In the genomic region with DNA sequence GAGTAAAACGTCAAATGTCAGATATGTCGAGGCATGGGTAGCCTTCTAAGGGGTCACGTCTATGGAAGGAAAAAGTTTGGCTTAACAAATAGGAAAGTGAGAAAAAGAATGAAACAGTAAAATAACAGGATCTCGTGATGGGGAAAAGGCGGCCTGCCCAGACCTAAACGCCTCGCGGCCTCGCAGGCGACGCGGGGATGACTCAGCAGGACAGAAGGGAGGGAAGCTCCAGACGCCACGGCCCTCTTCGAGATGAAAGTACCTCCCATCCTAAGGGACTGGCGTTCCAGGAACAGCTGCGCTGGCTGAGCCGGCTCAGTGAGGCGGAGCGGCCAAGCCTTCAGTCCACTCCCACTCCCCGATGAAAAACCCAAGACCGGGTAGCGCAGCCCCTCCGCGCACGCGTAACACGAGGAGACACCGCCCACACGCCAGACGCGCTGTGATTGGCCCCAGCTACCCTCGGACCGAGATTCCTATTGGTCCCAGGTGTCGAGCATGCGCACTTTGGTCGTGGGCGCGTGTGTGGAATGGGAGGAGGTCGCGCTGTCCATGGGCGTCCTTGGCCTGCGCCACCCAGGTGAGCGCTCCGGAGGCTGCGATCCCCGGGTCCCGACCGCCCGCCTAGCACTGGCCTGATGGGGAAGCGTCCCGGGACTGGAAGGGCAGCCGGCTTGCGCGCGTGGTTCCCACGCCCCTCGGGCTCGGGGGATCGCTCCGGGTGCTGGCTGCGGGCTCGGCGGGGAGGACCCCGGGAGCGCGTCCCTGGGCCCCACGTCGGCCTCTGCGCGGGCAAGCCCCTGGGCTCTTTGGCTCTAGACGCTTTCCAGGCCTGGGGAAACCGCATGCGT, we compare ENCODE assay signal across 1 cellular context.
TF ChIP-seq lines count a peak whose summit lies in the region.

No MANE protein-coding gene starts in this region.

TF ChIP-seq in HepG2, 621 proteins besides CTCF, POLR2A, EP300 and RAD21 (continued from another document and continues in another):
- TF ChIP-seq ZNF574 (CRISPR knock-in tag; IDR thresholded peaks at IDR 0.05) (peak; percentile 46), MXI1 (IDR thresholded peaks at IDR 0.05; ENCODE audit: borderline replicate concordance, low read depth, low read length) (no peak; the same call in 2 of the 3 replicates), TBP (CRISPR knock-in tag; IDR thresholded peaks at IDR 0.05) (no peak), ZNF777 (CRISPR knock-in tag; IDR thresholded peaks at IDR 0.05) (peak; percentile 61; the same call in 1 of the 2 replicates), GFI1 (CRISPR knock-in tag; IDR thresholded peaks at IDR 0.05; ENCODE audit: borderline replicate concordance) (no peak), PAX8 (CRISPR knock-in tag; IDR thresholded peaks at IDR 0.05; ENCODE audit: borderline replicate concordance) (peak; percentile 65; the same call in 1 of the 2 replicates), ZNF484 (CRISPR knock-in tag; IDR thresholded peaks at IDR 0.05; ENCODE audit: borderline replicate concordance, low read depth) (no peak), MAFF (IDR thresholded peaks at IDR 0.05; ENCODE audit: low read depth, low read length) (peak; percentile 30; the same call in 1 of the 2 replicates), TFDP1 (CRISPR knock-in tag; IDR thresholded peaks at IDR 0.05; ENCODE audit: borderline replicate concordance) (peak; percentile 84; the same call in 1 of the 2 replicates), KLF12 (CRISPR knock-in tag; IDR thresholded peaks at IDR 0.05; ENCODE audit: borderline replicate concordance) (no peak), HCFC1 (IDR thresholded peaks at IDR 0.05; ENCODE audit: low read depth, low read length) (no peak), ZNF263 (CRISPR knock-in tag; IDR thresholded peaks at IDR 0.05) (peak; percentile 27; the same call in 1 of the 2 replicates), GATAD2A (CRISPR knock-in tag; IDR thresholded peaks at IDR 0.05) (peak; percentile 39; the same call in 1 of the 2 replicates), MAZ (IDR thresholded peaks at IDR 0.05; ENCODE audit: borderline replicate concordance, low read depth, low read length) (no peak), MAZ (CRISPR knock-in tag; IDR thresholded peaks at IDR 0.05; ENCODE audit: low read depth) (no peak; the same call in 1 of the 2 replicates), MED13 (CRISPR knock-in tag; IDR thresholded peaks at IDR 0.05) (no peak), NCOA1 (CRISPR knock-in tag; IDR thresholded peaks at IDR 0.05) (0 out of 2 replicates have a peak, but pooled peaks have one; percentile 23), ZFP1 (CRISPR knock-in tag; IDR thresholded peaks at IDR 0.05) (no peak), MAF1 (CRISPR knock-in tag; IDR thresholded peaks at IDR 0.05; ENCODE audit: borderline replicate concordance) (no peak), SPEN (CRISPR knock-in tag; IDR thresholded peaks at IDR 0.05; ENCODE audit: low read depth) (0 out of 2 replicates have a peak, but pooled peaks have one; percentile 20), ZNF121 (CRISPR knock-in tag; IDR thresholded peaks at IDR 0.05) (no peak), ZNF326 (CRISPR knock-in tag; IDR thresholded peaks at IDR 0.05; ENCODE audit: borderline replicate concordance) (no peak), HMGA1 (CRISPR knock-in tag; conservative IDR thresholded peaks at IDR 0.05) (no peak), SETDB1 (CRISPR knock-in tag; IDR thresholded peaks at IDR 0.05; ENCODE audit: borderline replicate concordance) (no peak), FOSL2 (CRISPR knock-in tag; IDR thresholded peaks at IDR 0.05) (peak; percentile 90), ZZZ3 (CRISPR knock-in tag; IDR thresholded peaks at IDR 0.05; ENCODE audit: borderline replicate concordance) (0 out of 2 replicates have a peak, but pooled peaks have one; percentile 28), MAFK (conservative IDR thresholded peaks at IDR 0.05 in 1 of 2, IDR thresholded peaks at IDR 0.05 in 1 of 2; ENCODE audit: low read length in 2 of 2) (peak; percentile 46 to 48; a peak in 3 of 4 replicates), FOXO1 (CRISPR knock-in tag; IDR thresholded peaks at IDR 0.05) (no peak)
- TF ChIP-seq, protein P1, sequence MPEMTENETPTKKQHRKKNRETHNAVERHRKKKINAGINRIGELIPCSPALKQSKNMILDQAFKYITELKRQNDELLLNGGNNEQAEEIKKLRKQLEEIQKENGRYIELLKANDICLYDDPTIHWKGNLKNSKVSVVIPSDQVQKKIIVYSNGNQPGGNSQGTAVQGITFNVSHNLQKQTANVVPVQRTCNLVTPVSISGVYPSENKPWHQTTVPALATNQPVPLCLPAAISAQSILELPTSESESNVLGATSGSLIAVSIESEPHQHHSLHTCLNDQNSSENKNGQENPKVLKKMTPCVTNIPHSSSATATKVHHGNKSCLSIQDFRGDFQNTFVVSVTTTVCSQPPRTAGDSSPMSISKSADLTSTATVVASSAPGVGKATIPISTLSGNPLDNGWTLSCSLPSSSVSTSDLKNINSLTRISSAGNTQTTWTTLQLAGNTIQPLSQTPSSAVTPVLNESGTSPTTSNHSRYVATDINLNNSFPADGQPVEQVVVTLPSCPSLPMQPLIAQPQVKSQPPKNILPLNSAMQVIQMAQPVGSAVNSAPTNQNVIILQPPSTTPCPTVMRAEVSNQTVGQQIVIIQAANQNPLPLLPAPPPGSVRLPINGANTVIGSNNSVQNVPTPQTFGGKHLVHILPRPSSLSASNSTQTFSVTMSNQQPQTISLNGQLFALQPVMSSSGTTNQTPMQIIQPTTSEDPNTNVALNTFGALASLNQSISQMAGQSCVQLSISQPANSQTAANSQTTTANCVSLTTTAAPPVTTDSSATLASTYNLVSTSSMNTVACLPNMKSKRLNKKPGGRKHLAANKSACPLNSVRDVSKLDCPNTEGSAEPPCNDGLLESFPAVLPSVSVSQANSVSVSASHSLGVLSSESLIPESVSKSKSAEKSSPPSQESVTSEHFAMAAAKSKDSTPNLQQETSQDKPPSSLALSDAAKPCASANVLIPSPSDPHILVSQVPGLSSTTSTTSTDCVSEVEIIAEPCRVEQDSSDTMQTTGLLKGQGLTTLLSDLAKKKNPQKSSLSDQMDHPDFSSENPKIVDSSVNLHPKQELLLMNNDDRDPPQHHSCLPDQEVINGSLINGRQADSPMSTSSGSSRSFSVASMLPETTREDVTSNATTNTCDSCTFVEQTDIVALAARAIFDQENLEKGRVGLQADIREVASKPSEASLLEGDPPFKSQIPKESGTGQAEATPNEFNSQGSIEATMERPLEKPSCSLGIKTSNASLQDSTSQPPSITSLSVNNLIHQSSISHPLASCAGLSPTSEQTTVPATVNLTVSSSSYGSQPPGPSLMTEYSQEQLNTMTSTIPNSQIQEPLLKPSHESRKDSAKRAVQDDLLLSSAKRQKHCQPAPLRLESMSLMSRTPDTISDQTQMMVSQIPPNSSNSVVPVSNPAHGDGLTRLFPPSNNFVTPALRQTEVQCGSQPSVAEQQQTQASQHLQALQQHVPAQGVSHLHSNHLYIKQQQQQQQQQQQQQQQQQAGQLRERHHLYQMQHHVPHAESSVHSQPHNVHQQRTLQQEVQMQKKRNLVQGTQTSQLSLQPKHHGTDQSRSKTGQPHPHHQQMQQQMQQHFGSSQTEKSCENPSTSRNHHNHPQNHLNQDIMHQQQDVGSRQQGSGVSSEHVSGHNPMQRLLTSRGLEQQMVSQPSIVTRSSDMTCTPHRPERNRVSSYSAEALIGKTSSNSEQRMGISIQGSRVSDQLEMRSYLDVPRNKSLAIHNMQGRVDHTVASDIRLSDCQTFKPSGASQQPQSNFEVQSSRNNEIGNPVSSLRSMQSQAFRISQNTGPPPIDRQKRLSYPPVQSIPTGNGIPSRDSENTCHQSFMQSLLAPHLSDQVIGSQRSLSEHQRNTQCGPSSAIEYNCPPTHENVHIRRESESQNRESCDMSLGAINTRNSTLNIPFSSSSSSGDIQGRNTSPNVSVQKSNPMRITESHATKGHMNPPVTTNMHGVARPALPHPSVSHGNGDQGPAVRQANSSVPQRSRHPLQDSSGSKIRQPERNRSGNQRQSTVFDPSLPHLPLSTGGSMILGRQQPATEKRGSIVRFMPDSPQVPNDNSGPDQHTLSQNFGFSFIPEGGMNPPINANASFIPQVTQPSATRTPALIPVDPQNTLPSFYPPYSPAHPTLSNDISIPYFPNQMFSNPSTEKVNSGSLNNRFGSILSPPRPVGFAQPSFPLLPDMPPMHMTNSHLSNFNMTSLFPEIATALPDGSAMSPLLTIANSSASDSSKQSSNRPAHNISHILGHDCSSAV (CRISPR knock-in tag; IDR thresholded peaks at IDR 0.05; ENCODE audit: borderline replicate concordance), result no peak
- TF ChIP-seq, protein P2, sequence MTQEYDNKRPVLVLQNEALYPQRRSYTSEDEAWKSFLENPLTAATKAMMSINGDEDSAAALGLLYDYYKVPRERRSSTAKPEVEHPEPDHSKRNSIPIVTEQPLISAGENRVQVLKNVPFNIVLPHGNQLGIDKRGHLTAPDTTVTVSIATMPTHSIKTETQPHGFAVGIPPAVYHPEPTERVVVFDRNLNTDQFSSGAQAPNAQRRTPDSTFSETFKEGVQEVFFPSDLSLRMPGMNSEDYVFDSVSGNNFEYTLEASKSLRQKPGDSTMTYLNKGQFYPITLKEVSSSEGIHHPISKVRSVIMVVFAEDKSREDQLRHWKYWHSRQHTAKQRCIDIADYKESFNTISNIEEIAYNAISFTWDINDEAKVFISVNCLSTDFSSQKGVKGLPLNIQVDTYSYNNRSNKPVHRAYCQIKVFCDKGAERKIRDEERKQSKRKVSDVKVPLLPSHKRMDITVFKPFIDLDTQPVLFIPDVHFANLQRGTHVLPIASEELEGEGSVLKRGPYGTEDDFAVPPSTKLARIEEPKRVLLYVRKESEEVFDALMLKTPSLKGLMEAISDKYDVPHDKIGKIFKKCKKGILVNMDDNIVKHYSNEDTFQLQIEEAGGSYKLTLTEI (CRISPR knock-in tag; conservative IDR thresholded peaks at IDR 0.05), result no peak
- TF ChIP-seq, protein P3, sequence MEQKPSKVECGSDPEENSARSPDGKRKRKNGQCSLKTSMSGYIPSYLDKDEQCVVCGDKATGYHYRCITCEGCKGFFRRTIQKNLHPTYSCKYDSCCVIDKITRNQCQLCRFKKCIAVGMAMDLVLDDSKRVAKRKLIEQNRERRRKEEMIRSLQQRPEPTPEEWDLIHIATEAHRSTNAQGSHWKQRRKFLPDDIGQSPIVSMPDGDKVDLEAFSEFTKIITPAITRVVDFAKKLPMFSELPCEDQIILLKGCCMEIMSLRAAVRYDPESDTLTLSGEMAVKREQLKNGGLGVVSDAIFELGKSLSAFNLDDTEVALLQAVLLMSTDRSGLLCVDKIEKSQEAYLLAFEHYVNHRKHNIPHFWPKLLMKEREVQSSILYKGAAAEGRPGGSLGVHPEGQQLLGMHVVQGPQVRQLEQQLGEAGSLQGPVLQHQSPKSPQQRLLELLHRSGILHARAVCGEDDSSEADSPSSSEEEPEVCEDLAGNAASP (CRISPR knock-in tag; IDR thresholded peaks at IDR 0.05; ENCODE audit: borderline replicate concordance), result no peak
- TF ChIP-seq, protein P4, sequence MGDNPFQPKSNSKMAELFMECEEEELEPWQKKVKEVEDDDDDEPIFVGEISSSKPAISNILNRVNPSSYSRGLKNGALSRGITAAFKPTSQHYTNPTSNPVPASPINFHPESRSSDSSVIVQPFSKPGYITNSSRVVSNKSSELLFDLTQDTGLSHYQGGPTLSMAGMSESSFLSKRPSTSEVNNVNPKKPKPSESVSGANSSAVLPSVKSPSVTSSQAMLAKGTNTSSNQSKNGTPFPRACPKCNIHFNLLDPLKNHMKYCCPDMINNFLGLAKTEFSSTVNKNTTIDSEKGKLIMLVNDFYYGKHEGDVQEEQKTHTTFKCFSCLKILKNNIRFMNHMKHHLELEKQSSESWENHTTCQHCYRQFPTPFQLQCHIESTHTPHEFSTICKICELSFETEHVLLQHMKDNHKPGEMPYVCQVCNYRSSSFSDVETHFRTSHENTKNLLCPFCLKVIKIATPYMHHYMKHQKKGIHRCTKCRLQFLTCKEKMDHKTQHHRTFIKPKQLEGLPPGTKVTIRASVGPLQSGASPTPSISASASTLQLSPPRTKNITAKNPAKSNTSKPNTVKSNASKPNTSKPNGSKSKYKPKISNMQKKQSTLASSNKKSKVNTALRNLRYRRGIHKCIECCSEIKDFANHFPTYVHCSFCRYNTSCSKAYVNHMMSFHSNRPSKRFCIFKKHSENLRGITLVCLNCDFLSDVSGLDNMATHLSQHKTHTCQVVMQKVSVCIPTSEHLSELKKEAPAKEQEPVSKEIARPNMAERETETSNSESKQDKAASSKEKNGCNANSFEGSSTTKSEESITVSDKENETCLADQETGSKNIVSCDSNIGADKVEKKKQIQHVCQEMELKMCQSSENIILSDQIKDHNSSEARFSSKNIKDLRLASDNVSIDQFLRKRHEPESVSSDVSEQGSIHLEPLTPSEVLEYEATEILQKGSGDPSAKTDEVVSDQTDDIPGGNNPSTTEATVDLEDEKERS (CRISPR knock-in tag; IDR thresholded peaks at IDR 0.05), result no peak
- TF ChIP-seq, protein P5, sequence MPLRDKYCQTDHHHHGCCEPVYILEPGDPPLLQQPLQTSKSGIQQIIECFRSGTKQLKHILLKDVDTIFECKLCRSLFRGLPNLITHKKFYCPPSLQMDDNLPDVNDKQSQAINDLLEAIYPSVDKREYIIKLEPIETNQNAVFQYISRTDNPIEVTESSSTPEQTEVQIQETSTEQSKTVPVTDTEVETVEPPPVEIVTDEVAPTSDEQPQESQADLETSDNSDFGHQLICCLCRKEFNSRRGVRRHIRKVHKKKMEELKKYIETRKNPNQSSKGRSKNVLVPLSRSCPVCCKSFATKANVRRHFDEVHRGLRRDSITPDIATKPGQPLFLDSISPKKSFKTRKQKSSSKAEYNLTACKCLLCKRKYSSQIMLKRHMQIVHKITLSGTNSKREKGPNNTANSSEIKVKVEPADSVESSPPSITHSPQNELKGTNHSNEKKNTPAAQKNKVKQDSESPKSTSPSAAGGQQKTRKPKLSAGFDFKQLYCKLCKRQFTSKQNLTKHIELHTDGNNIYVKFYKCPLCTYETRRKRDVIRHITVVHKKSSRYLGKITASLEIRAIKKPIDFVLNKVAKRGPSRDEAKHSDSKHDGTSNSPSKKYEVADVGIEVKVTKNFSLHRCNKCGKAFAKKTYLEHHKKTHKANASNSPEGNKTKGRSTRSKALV (CRISPR knock-in tag; IDR thresholded peaks at IDR 0.05), result peak; percentile 63; the same call in 1 of the 2 replicates
